Comparison of ENCODE assay signal across 30 cellular contexts in genomic region chr3:55701997-55702396, GRCh38.
A peak's percentile ranks its signal among the peaks of the same experiment; 100 is the strongest.
DNase-seq lines count a peak whose midpoint lies in the region; ATAC-seq, FAIRE-seq and TF ChIP-seq lines count a peak whose summit lies in the region.
"Had no signal": no experiment of that assay in that cellular context is flagged by ENCODE, and none has a peak within 500 bp of the region (broad histone marks: within the 10 kb centered on the region; RNA-seq: fewer than 3 reads in every experiment).

No MANE protein-coding gene starts in this region.

- TF ChIP-seq CTCF in AG04450 (IDR thresholded peaks at IDR 0.05; ENCODE audit: low read depth, low read length) (no peak), IMR-90 (conservative IDR thresholded peaks at IDR 0.05; ENCODE audit: low read depth, low read length) (no peak), fibroblast of lung (conservative IDR thresholded peaks at IDR 0.05 in 1 of 2, IDR thresholded peaks at IDR 0.05 in 1 of 2; ENCODE audit: low read depth in 1 of 2, low read length in 2 of 2) (no peak), pancreas (IDR thresholded peaks at IDR 0.05) (no peak)

- no peaks in the 10 kb centered on the region for H3K27me3 ChIP-seq in AG04450 (ENCODE audit: control insufficient read depth, insufficient read depth, low read length)
- no peaks in the 10 kb centered on the region for H3K27me3 ChIP-seq in IMR-90 (ENCODE audit: control insufficient read depth, insufficient read depth, low read length)
- H3K27me3 ChIP-seq in fibroblast of lung (ENCODE audit: control insufficient read depth, insufficient read depth, low read length), result no peaks in the 10 kb centered on the region
- H3K27me3 ChIP-seq in pancreas, result no peaks in the 10 kb centered on the region

- H4K20me1 ChIP-seq in IMR-90 (ENCODE audit: insufficient read depth, low read length), result no peaks in the 10 kb centered on the region; the same call in 1 of the 2 replicates
- no peaks in the 10 kb centered on the region for H4K20me1 ChIP-seq in fibroblast of lung (ENCODE audit: control insufficient read depth, extremely low read depth, insufficient read depth, low read length)

- in situ Hi-C loops in IMR-90 (cut with MboI; ENCODE audit: low sequenced_read_pairs), result no loop called here

- no peak overlapping the region for H3K9ac ChIP-seq in IMR-90 (ENCODE audit: low read depth, low read length)
- H3K9ac ChIP-seq in fibroblast of lung (ENCODE audit: insufficient read depth, low read length), result no peak overlapping the region

- no peak for FAIRE-seq in pancreas (lab: Jason Lieb, UNC)
- FAIRE-seq: A549, G401.6, keratinocyte had no signal

- peak overlapping the region; percentile 35 for H2BK5ac ChIP-seq in IMR-90 (ENCODE audit: low read depth, low read length, poor library complexity, severe bottlenecking)

- H2AFZ ChIP-seq in IMR-90 (replicated peaks; ENCODE audit: low read length, poor library complexity) (no peak overlapping the region), fibroblast of lung (ENCODE audit: low read length) (no peak overlapping the region)

- no peak overlapping the region for H2AK5ac ChIP-seq in IMR-90 (ENCODE audit: low read depth, low read length)

- no peak overlapping the region for H2AK9ac ChIP-seq in IMR-90 (replicated peaks; ENCODE audit: low read depth, low read length, poor library complexity)

- H3K4ac ChIP-seq in IMR-90 (ENCODE audit: low read depth, low read length), result peak overlapping the region; percentile 66; the same call in 1 of the 2 replicates

- TF ChIP-seq RAD21 in IMR-90 (IDR thresholded peaks at IDR 0.05; ENCODE audit: low read length), result no peak

- no TSS peak for BruUV-seq in IMR-90 (replicated peaks; lab: Mats Ljungman, UMichigan)

- DNase-seq in AG04450 (ENCODE audit: low read depth, low spot score) (no peak), IMR-90 (peak; percentile 86), SHP77 (lab: John Stamatoyannopoulos, UW) (peak; percentile 34 to 44), fibroblast of lung (ENCODE audit: low read depth in 2 of 2) (peak; percentile 35 to 52), pancreas (no peak)
- DNase-seq in stimulated activated CD4-positive, alpha-beta T cell treated with anti-CD3 and anti-CD28 coated beads, Interleukin-4, amount 100 ng/mL, for 24 hours, result no peak
- DNase-seq: activated CD4-positive, alpha-beta T cell treated with anti-CD3 and anti-CD28 coated beads for 4 hours; activated effector memory CD4-positive, alpha-beta T cell treated with Interleukin-2 at 50 U/mL for 16 hours; activated T-cell treated with anti-CD3 and anti-CD28 coated beads for 4 hours; aorta; caudate nucleus; CD8-positive, alpha-beta memory T cell; H9; KBM-7; natural killer cell; NCI-H1436 treated with DMSO at 0.1 percent for 48 hours; NCI-H446 treated with DMSO at 0.1 percent for 48 hours; NK-92 treated with Interleukin-12 subunit alpha and Interleukin-12 subunit beta, amount 100 ng/mL, for 24 hours; PC-3; stimulated activated CD4-positive, alpha-beta T cell treated with anti-CD3 and anti-CD28 coated beads, Interleukin-1b, Interleukin-23, amount 100 ng/mL, for 48 hours; SW 1271; T-helper 9 cell; transverse colon had no signal

- no peak overlapping the region for H4K8ac ChIP-seq in IMR-90 (ENCODE audit: low read depth in 2 of 2, low read length in 2 of 2)

- no peak overlapping the region for H3K56ac ChIP-seq in IMR-90 (ENCODE audit: extremely low read depth, insufficient read depth, low read length)

- no peak for TF ChIP-seq POLR2A in IMR-90 (IDR thresholded peaks at IDR 0.05; ENCODE audit: low read depth, low read length)

- no peaks in the 10 kb centered on the region for H3K79me2 ChIP-seq in fibroblast of lung (ENCODE audit: control insufficient read depth, insufficient read depth, low read length)

- H3K4me2 ChIP-seq in IMR-90 (ENCODE audit: low read depth, low read length) (peak overlapping the region; percentile 21; the same call in 1 of the 2 replicates), fibroblast of lung (ENCODE audit: extremely low read depth, insufficient read depth, low read length) (no peak overlapping the region)
- H3K4me2 ChIP-seq: A549, smooth muscle cell had no signal

- H3K9me3 ChIP-seq in AG04450 (ENCODE audit: control insufficient read depth, insufficient read depth, low read length) (no peaks in the 10 kb centered on the region), IMR-90 (ENCODE audit: control insufficient read depth, insufficient read depth, low read length) (no peaks in the 10 kb centered on the region), fibroblast of lung (ENCODE audit: control insufficient read depth, insufficient read depth, low read depth, low read length) (no peaks in the 10 kb centered on the region), pancreas (no peaks in the 10 kb centered on the region)
- H3K9me3 ChIP-seq: A549, transverse colon had no signal

- H3K27ac ChIP-seq in AG04450 (ENCODE audit: low read depth, low read length) (peak overlapping the region; percentile 22), IMR-90 (ENCODE audit: insufficient read depth, low read length) (peak overlapping the region; percentile 36; the same call in 1 of the 2 replicates), fibroblast of lung (ENCODE audit: insufficient read depth, low read length) (no peak overlapping the region), pancreas (no peak overlapping the region)
- H3K27ac ChIP-seq: A549, transverse colon, VCaP had no signal

- no peak overlapping the region; the same call in 1 of the 2 replicates for H2BK120ac ChIP-seq in IMR-90 (ENCODE audit: low read depth, low read length)

- no peak overlapping the region for H3K14ac ChIP-seq in IMR-90 (replicated peaks; ENCODE audit: low read depth, low read length)

- H4K5ac ChIP-seq in IMR-90 (ENCODE audit: low read depth, low read length), result no peak overlapping the region

- CTCF ChIA-PET in AG04450 (lab: Charles Lee) (no interaction called here), IMR-90 (lab: Yijun Ruan, JAX) (no interaction called here)

- no peak overlapping the region for H3K18ac ChIP-seq in IMR-90 (ENCODE audit: low read depth, low read length)

- H3K4me1 ChIP-seq in IMR-90 (ENCODE audit: control insufficient read depth, insufficient read depth, low read length), result peaks cover 21% of the 10 kb centered on the region
- peaks cover 8% of the 10 kb centered on the region for H3K4me1 ChIP-seq in fibroblast of lung (ENCODE audit: control insufficient read depth, extremely low read depth, insufficient read depth, low read length)
- no peaks in the 10 kb centered on the region for H3K4me1 ChIP-seq in pancreas
- H3K4me1 ChIP-seq: A549, transverse colon had no signal

- dilution Hi-C loops in IMR-90 (cut with HindIII; ENCODE audit: low sequenced_read_pairs, unreplicated experiment), result no loop called here

- H3K23ac ChIP-seq in IMR-90 (ENCODE audit: low read depth, low read length), result peak overlapping the region; percentile 18; the same call in 1 of the 2 replicates

- H4K91ac ChIP-seq in IMR-90 (ENCODE audit: insufficient read depth, low read depth, low read length), result no peak overlapping the region

- peaks cover 27% of the 10 kb centered on the region for H3K9me1 ChIP-seq in IMR-90 (ENCODE audit: insufficient read depth, low read length)

- ATAC-seq in IMR-90 (ENCODE audit: low read depth), result peak; percentile 72
- ATAC-seq in GM18907 (IDR thresholded peaks at IDR 0.05; ENCODE audit: unreplicated experiment), result no peak
- ATAC-seq in GM18511 (IDR thresholded peaks at IDR 0.05; ENCODE audit: unreplicated experiment), result no peak
- no peak for ATAC-seq in pancreas
- ATAC-seq: A549, natural killer cell, PC-3 had no signal

- H2BK15ac ChIP-seq in IMR-90 (ENCODE audit: low read depth, low read length), result no peak overlapping the region

- H3K79me1 ChIP-seq in IMR-90 (ENCODE audit: low read depth in 1 of 2, low read length in 2 of 2), result 0 out of 4 replicates have a peak, but pooled peaks cover 0 to 2% of the 10 kb centered on the region in 2 experiments

- 0% methylated on average over 2 of the region's 3 CpGs; no CpG with 5 or more reads in 1 of the 2 experiments for WGBS in IMR-90 (ENCODE audit: extremely low coverage in 2 of 2, insufficient read length in 1 of 2), 2 experiments
- 68 to 72% methylated on average over 3 of the region's 3 CpGs for WGBS in pancreas, 2 donors

- POLR2A ChIA-PET in AG04450 (lab: Yijun Ruan, JAX), result no interaction called here
- POLR2A ChIA-PET in IMR-90 (lab: Charles Lee; ENCODE audit: unreplicated experiment), result interaction anchor here (1.2 kb wide), 1 partner anchor 214 kb away, joined by 4 read pairs; the partner anchor contains the start of gene WNT5A

- H3K36me3 ChIP-seq in IMR-90 (ENCODE audit: control insufficient read depth, insufficient read depth, low read length) (no peaks in the 10 kb centered on the region), fibroblast of lung (ENCODE audit: control insufficient read depth, insufficient read depth, low read length) (no peaks in the 10 kb centered on the region), pancreas (no peaks in the 10 kb centered on the region)
- H3K36me3 ChIP-seq: transverse colon had no signal

- no peak overlapping the region for H3K4me3 ChIP-seq in AG04450 (ENCODE audit: low read depth, low read length)
- no peak overlapping the region for H3K4me3 ChIP-seq in IMR-90 (ENCODE audit: insufficient read depth, low read depth, low read length)
- no peak overlapping the region for H3K4me3 ChIP-seq in fibroblast of lung (replicated peaks in 1 of 4; ENCODE audit: control extremely low read depth in 1 of 4, insufficient read depth in 1 of 4, low read depth in 3 of 4, low read length in 4 of 4)
- no peak overlapping the region for H3K4me3 ChIP-seq in pancreas
- H3K4me3 ChIP-seq: A549, smooth muscle cell, transverse colon had no signal

- H2BK20ac ChIP-seq in IMR-90 (ENCODE audit: low read depth, low read length), result peak overlapping the region; percentile 41; the same call in 1 of the 2 replicates

- intact Hi-C loops in IMR-90 (cut with micrococcal nuclease) (loop anchor here (5.0 kb wide), 1 partner anchor 215 kb away; the partner anchor contains the start of gene WNT5A), pancreas (cut with DNase I) (no loop called here)

TF ChIP-seq in IMR-90, 13 proteins besides CTCF, POLR2A, EP300 and RAD21:
- TF ChIP-seq ELK1 (IDR thresholded peaks at IDR 0.05; ENCODE audit: borderline replicate concordance, low read depth, low read length), result no peak
- peak; percentile 57 for TF ChIP-seq BHLHE40 (IDR thresholded peaks at IDR 0.05; ENCODE audit: low read depth, low read length)
- TF ChIP-seq FOS (IDR thresholded peaks at IDR 0.05; ENCODE audit: low read depth, low read length), result 0 out of 2 replicates have a peak, but pooled peaks have one; percentile 8

Comparison
In these comparisons a context has a peak if more than half of its experiments do, and no peak if none do; other contexts are left out.
1. DNase-seq: peak in IMR-90 (single experiment), SHP77 (2 of 2) and fibroblast of lung (2 of 2); none in AG04450 (single experiment), stimulated activated CD4-positive, alpha-beta T cell treated with anti-CD3 and anti-CD28 coated beads, Interleukin-4, amount 100 ng/mL, for 24 hours (single experiment) and pancreas (0 of 6).
2. H3K27ac ChIP-seq: peak in AG04450 (single experiment) and IMR-90 (single experiment); none in fibroblast of lung (single experiment) and pancreas (0 of 4).